ENCODE assay signal across 9 cellular contexts in the genomic region with DNA sequence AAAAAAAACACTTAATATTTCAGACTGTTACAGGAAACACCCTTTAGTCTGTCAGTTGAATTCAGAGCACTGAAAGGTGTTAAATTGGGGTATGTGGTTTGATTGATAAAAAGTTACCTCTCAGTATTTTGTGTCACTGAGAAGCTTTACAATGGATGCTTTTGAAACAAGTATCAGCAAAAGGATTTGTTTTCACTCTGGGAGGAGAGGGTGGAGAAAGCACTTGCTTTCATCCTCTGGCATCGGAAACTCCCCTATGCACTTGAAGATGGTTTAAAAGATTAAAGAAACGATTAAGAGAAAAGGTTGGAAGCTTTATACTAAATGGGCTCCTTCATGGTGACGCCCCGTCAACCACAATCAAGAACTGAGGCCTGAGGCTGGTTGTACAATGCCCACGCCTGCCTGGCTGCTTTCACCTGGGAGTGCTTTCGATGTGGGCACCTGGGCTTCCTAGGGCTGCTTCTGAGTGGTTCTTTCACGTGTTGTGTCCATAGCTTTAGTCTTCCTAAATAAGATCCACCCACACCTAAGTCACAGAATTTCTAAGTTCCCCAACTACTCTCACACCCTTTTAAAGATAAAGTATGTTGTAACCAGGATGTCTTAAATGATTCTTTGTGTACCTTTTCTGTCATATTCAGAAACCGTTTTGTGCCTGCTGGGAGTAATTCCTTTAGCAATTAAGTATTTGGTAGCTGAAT. TPM values are rescaled to one million over a fixed set of nuclear protein-coding genes. Genes with fewer than 3 reads are reported as not detected.
A peak's percentile ranks its signal among the peaks of the same experiment; 100 is the strongest.
DNase-seq lines count a peak whose midpoint lies in the region; ATAC-seq, FAIRE-seq and TF ChIP-seq lines count a peak whose summit lies in the region.
"Had no signal": no experiment of that assay in that cellular context is flagged by ENCODE, and none has a peak within 500 bp of the region (broad histone marks: within the 10 kb centered on the region; RNA-seq: fewer than 3 reads in every experiment).

No MANE protein-coding gene starts in this region.

- H3K36me3 Mint-ChIP-seq in activated T-helper 17 cell treated with anti-CD3 and anti-CD28 coated beads, Interleukin-2, amount 50 U/mL, for 72 hours (ENCODE audit: low read depth), result peaks cover 70% of the 10 kb centered on the region
- H3K36me3 Mint-ChIP-seq in immature natural killer cell, result peaks cover 7 to 34% (median 15%) of the 10 kb centered on the region in 3 donors

- H3K27ac ChIP-seq in OCI-LY7 (ENCODE audit: low read depth, low read length, poor library complexity, severe bottlenecking), result no peak overlapping the region

- no peaks in the 10 kb centered on the region for H3K9me3 Mint-ChIP-seq in activated T-helper 17 cell treated with anti-CD3 and anti-CD28 coated beads, Interleukin-2, amount 50 U/mL, for 72 hours
- H3K9me3 Mint-ChIP-seq in immature natural killer cell, result no peaks in the 10 kb centered on the region

- no peaks in the 10 kb centered on the region for H3K4me1 ChIP-seq in OCI-LY7 (ENCODE audit: insufficient read depth, low read length, poor library complexity, severe bottlenecking)

- no peak for TF ChIP-seq CTCF in OCI-LY7 (conservative IDR thresholded peaks at IDR 0.05; ENCODE audit: low read length)

- peak overlapping the region; percentile 96 for H3K27ac Mint-ChIP-seq in activated T-helper 17 cell treated with anti-CD3 and anti-CD28 coated beads, Interleukin-2, amount 50 U/mL, for 72 hours
- H3K27ac Mint-ChIP-seq in immature natural killer cell, result peak overlapping the region; percentile 95 to 100 (median 99)

- no peaks in the 10 kb centered on the region for H3K27me3 Mint-ChIP-seq in activated T-helper 17 cell treated with anti-CD3 and anti-CD28 coated beads, Interleukin-2, amount 50 U/mL, for 72 hours
- H3K27me3 Mint-ChIP-seq in immature natural killer cell (ENCODE audit: low read depth in 3 of 3), result peaks cover 16 to 27% (median 22%) of the 10 kb centered on the region in 3 donors

- peak overlapping the region; percentile 40 for H3K4me3 Mint-ChIP-seq in activated T-helper 17 cell treated with anti-CD3 and anti-CD28 coated beads, Interleukin-2, amount 50 U/mL, for 72 hours
- H3K4me3 Mint-ChIP-seq in immature natural killer cell, result peak overlapping the region; percentile 72 to 84 (median 76)

- H2AFZ ChIP-seq in OCI-LY7 (ENCODE audit: low read length), result no peak overlapping the region

- DNase-seq in OCI-LY7 (ENCODE audit: low spot score) (no peak), immature natural killer cell (peak; percentile 80 to 82 (median 81)), HTR-8/SVneo (ENCODE audit: insufficient read length, low spot score) (no peak), SHP77 treated with DMSO at 0.1 percent for 48 hours (lab: John Stamatoyannopoulos, UW) (no peak), sciatic nerve (ENCODE audit: low spot score) (no peak)
- peak; percentile 26 for DNase-seq in stimulated activated naive CD8-positive, alpha-beta T cell treated with anti-CD3 and anti-CD28 coated beads, Interleukin-15, Interleukin-2, amounts not matched to agents 100 U/mL and 50 U/mL, for 24 hours
- DNase-seq: NCI-H524 had no signal

- no peaks in the 10 kb centered on the region for H3K9me3 ChIP-seq in OCI-LY7 (ENCODE audit: low read length)

- CTCF ChIA-PET in OCI-LY7 (lab: Charles Lee; ENCODE audit: unreplicated experiment), result no interaction called here

- H3K4me3 ChIP-seq in OCI-LY7 (ENCODE audit: low read depth, low read length, poor library complexity, severe bottlenecking), result no peak overlapping the region

- peaks cover 44% of the 10 kb centered on the region for H3K4me1 Mint-ChIP-seq in activated T-helper 17 cell treated with anti-CD3 and anti-CD28 coated beads, Interleukin-2, amount 50 U/mL, for 72 hours
- H3K4me1 Mint-ChIP-seq in immature natural killer cell, result peaks cover 55 to 58% of the 10 kb centered on the region in 2 donors

- 0 out of 2 replicates have a peak, but pooled peaks cover 3% of the 10 kb centered on the region for H4K20me1 ChIP-seq in OCI-LY7 (ENCODE audit: insufficient read depth, low read length)

- peaks cover 33% of the 10 kb centered on the region for H3K36me3 ChIP-seq in OCI-LY7 (ENCODE audit: insufficient read depth, low read length)

- ATAC-seq in activated T-helper 17 cell treated with anti-CD3 and anti-CD28 coated beads, Interleukin-2, amount 50 U/mL, for 72 hours (replicated peaks), result peak; percentile 54
- peak; percentile 20 for ATAC-seq in stimulated activated naive CD8-positive, alpha-beta T cell treated with anti-CD3 and anti-CD28 coated beads, Interleukin-15, Interleukin-2, amounts not matched to agents 100 U/mL and 50 U/mL, for 24 hours
- no peak for ATAC-seq in sciatic nerve
- no peak for ATAC-seq in HG03039 (IDR thresholded peaks at IDR 0.05; ENCODE audit: unreplicated experiment)

- FAIRE-seq in HTR-8/SVneo (lab: Jason Lieb, UNC), result no peak

- intact Hi-C loops in OCI-LY7 (cut with micrococcal nuclease; ENCODE audit: unreplicated experiment), result no loop called here
- intact Hi-C loops in sciatic nerve (cut with DNase I), result no loop called here

- H3K4me2 ChIP-seq in OCI-LY7 (ENCODE audit: low read length), result no peak overlapping the region

- BruUV-seq in OCI-LY7 (replicated peaks; lab: Mats Ljungman, UMichigan), result TSS peak; percentile 81

- POLR2A ChIA-PET in OCI-LY7 (lab: Charles Lee), result interaction anchor here (1.1 to 1.8 kb wide), 2 partner anchors 18 to 28 kb away, joined by 3 to 5 read pairs; a partner anchor contains a TSS

- H3K9me2 ChIP-seq in OCI-LY7 (ENCODE audit: insufficient read depth, low read length), result no peaks in the 10 kb centered on the region

- no peaks in the 10 kb centered on the region for H3K79me2 ChIP-seq in OCI-LY7 (ENCODE audit: insufficient read depth, low read depth, low read length)

RNA-seq across cellular contexts. Expression of a gene that starts 17.9 kb away (rescaled TPM):
- 22.2 and 23.3 TPM in 2 replicates for total RNA-seq in OCI-LY7 (2014; rRNA removed; shearing (Covaris generic))
- 19.6 and 19.7 TPM in 2 replicates for total RNA-seq in OCI-LY7 (2022)
- total RNA-seq in activated T-helper 17 cell treated with anti-CD3 and anti-CD28 coated beads, Interleukin-2, amount 50 U/mL, for 72 hours, result 10 to 100 TPM; 42.1 to 44.5 TPM
- 100 to 1,000 TPM in 1 of 3 donors, 10 to 100 TPM in 2; 78.3 to 117 (median 87.5) TPM for polyA plus RNA-seq in immature natural killer cell
- 67.7 TPM for total RNA-seq in sciatic nerve

RNA-seq across cellular contexts. Expression of a gene that starts 18.0 kb away (rescaled TPM):
- 19.8 and 24.7 TPM in 2 replicates for total RNA-seq in OCI-LY7 (2014; rRNA removed; shearing (Covaris generic))
- total RNA-seq in OCI-LY7 (2022) (26.9 and 27.1 TPM in 2 replicates), sciatic nerve (11.1 TPM)
- total RNA-seq in activated T-helper 17 cell treated with anti-CD3 and anti-CD28 coated beads, Interleukin-2, amount 50 U/mL, for 72 hours, result 10 to 100 TPM; 11.6 to 27.6 TPM
- 10 to 100 TPM in 2 of 3 donors, 1 to 10 TPM in 1; 9.6 to 23.2 (median 12.4) TPM for polyA plus RNA-seq in immature natural killer cell

RNA-seq across cellular contexts. Expression of a gene that starts 35.7 kb away (rescaled TPM):
- 22.7 and 30.2 TPM in 2 replicates for total RNA-seq in OCI-LY7 (2014; rRNA removed; shearing (Covaris generic))
- total RNA-seq in OCI-LY7 (2022), result 38.6 and 44.1 TPM in 2 replicates
- 10 to 100 TPM; 31.9 to 39.7 TPM for total RNA-seq in activated T-helper 17 cell treated with anti-CD3 and anti-CD28 coated beads, Interleukin-2, amount 50 U/mL, for 72 hours
- 10 to 100 TPM; 20.3 to 32.2 (median 22.6) TPM for polyA plus RNA-seq in immature natural killer cell
- total RNA-seq in sciatic nerve, result 54.2 TPM

RNA-seq across cellular contexts. Expression of a gene that starts 35.9 kb away (rescaled TPM):
- total RNA-seq in OCI-LY7 (2014; rRNA removed; shearing (Covaris generic)), result 12.4 and 15.6 TPM in 2 replicates
- total RNA-seq in OCI-LY7 (2022) (21.0 and 21.9 TPM in 2 replicates), sciatic nerve (8.9 TPM)
- 10 to 100 TPM; 15.6 to 20.6 TPM for total RNA-seq in activated T-helper 17 cell treated with anti-CD3 and anti-CD28 coated beads, Interleukin-2, amount 50 U/mL, for 72 hours
- polyA plus RNA-seq in immature natural killer cell, result 10 to 100 TPM; 28.3 to 38.3 (median 31.5) TPM

Comparison
In these comparisons a context has a peak if more than half of its experiments do, and no peak if none do; other contexts are left out.
1. DNase-seq: peak in immature natural killer cell (3 of 3) and stimulated activated naive CD8-positive, alpha-beta T cell treated with anti-CD3 and anti-CD28 coated beads, Interleukin-15, Interleukin-2, amounts not matched to agents 100 U/mL and 50 U/mL, for 24 hours (single experiment); none in OCI-LY7 (single experiment), HTR-8/SVneo (single experiment), SHP77 treated with DMSO at 0.1 percent for 48 hours (single experiment) and sciatic nerve (single experiment).
2. ATAC-seq: peak in activated T-helper 17 cell treated with anti-CD3 and anti-CD28 coated beads, Interleukin-2, amount 50 U/mL, for 72 hours (single experiment) and stimulated activated naive CD8-positive, alpha-beta T cell treated with anti-CD3 and anti-CD28 coated beads, Interleukin-15, Interleukin-2, amounts not matched to agents 100 U/mL and 50 U/mL, for 24 hours (single experiment); none in sciatic nerve (single experiment) and HG03039 (single experiment).